Comparison of ENCODE assay signal across 13 cellular contexts in genomic region chr11:91299980-91300379, GRCh38.
DNase-seq lines count a peak whose midpoint lies in the region; ATAC-seq and TF ChIP-seq lines count a peak whose summit lies in the region.
"Had no signal": no experiment of that assay in that cellular context is flagged by ENCODE, and none has a peak within 500 bp of the region (broad histone marks: within the 10 kb centered on the region; RNA-seq: fewer than 3 reads in every experiment).

No MANE protein-coding gene starts in this region.

- peak; percentile 69 for ATAC-seq in GM19463 (IDR thresholded peaks at IDR 0.05; ENCODE audit: unreplicated experiment)
- peak; percentile 59 for ATAC-seq in HG03457 (IDR thresholded peaks at IDR 0.05; ENCODE audit: unreplicated experiment)
- ATAC-seq: A549; left colon; stimulated activated memory B cell treated with anti-CD40 and anti-IgM and Interleukin-4, amounts not matched to agents 10 μg/mL and 1 μg/mL and 100 μg/mL, for 72 hours had no signal

- CTCF ChIA-PET in A673 (lab: Charles Lee) = no interaction called here

- H3K4me3 ChIP-seq in brain microvascular endothelial cell (ENCODE audit: low read depth, low read length) = no peak overlapping the region
- no peak overlapping the region for H3K4me3 ChIP-seq in A673 (ENCODE audit: low read depth, low read length, poor library complexity, severe bottlenecking)
- H3K4me3 ChIP-seq: A549 had no signal

- POLR2A ChIA-PET in A673 (lab: Charles Lee; ENCODE audit: low non-redundant PET) = no interaction called here

- H3K27ac Mint-ChIP-seq in type B pancreatic cell = no peak overlapping the region
- H3K27ac Mint-ChIP-seq: stimulated activated memory B cell treated with anti-CD40 and anti-IgM and Interleukin-4, amounts not matched to agents 10 μg/mL and 1 μg/mL and 100 μg/mL, for 72 hours had no signal

- in situ Hi-C loops in brain microvascular endothelial cell (cut with HindIII; ENCODE audit: low pct_ligation_motif_present, low sequenced_read_pairs) = no loop called here

- H3K9me3 Mint-ChIP-seq in type B pancreatic cell = peaks cover 5% of the 10 kb centered on the region

- DNase-seq in A172 (ENCODE audit: low spot score) = peak; percentile 48
- DNase-seq in brain microvascular endothelial cell = peak; percentile 54
- no peak for DNase-seq in stimulated activated CD4-positive, alpha-beta T cell treated with anti-CD3 and anti-CD28 coated beads, Interleukin-4, amount 100 ng/mL, for 1 hour
- DNase-seq in A673 (ENCODE audit: low spot score) = no peak
- no peak for DNase-seq in UCSD-AML1 (lab: John Stamatoyannopoulos, UW; ENCODE audit: unreplicated experiment)
- no peak for DNase-seq in type B pancreatic cell (ENCODE audit: extremely low spot score, unreplicated experiment)
- DNase-seq: activated T-cell treated with anti-CD3 and anti-CD28 coated beads, Interleukin-2, amount 50 U/mL, for 1 hour; left colon; Right ventricle myocardium superior had no signal

- H3K27me3 Mint-ChIP-seq in type B pancreatic cell = no peaks in the 10 kb centered on the region
- H3K27me3 Mint-ChIP-seq: stimulated activated memory B cell treated with anti-CD40 and anti-IgM and Interleukin-4, amounts not matched to agents 10 μg/mL and 1 μg/mL and 100 μg/mL, for 72 hours had no signal

- H3K36me3 ChIP-seq in brain microvascular endothelial cell (replicated peaks) = no peaks in the 10 kb centered on the region
- no peaks in the 10 kb centered on the region for H3K36me3 ChIP-seq in A673 (ENCODE audit: insufficient read depth, low read length, poor library complexity, severe bottlenecking)

- H3K4me1 ChIP-seq in A673 (ENCODE audit: insufficient read depth, low read length, poor library complexity, severe bottlenecking) = no peaks in the 10 kb centered on the region

- no TSS peak for BruUV-seq in A673 (replicated peaks; lab: Mats Ljungman, UMichigan)

- TF ChIP-seq CTCF in brain microvascular endothelial cell (IDR thresholded peaks at IDR 0.05; ENCODE audit: low read depth, low read length, missing control alignments) (no peak), A673 (conservative IDR thresholded peaks at IDR 0.05; ENCODE audit: low read depth, low read length) (no peak), type B pancreatic cell (conservative IDR thresholded peaks at IDR 0.05) (no peak)

- H3K27me3 ChIP-seq in brain microvascular endothelial cell (replicated peaks) (no peaks in the 10 kb centered on the region), A673 (replicated peaks; ENCODE audit: insufficient read depth, low read depth, low read length, poor library complexity) (no peaks in the 10 kb centered on the region)

- H3K9me3 ChIP-seq in A673 (ENCODE audit: low read depth, low read length, poor library complexity, severe bottlenecking) = no peaks in the 10 kb centered on the region
- H3K9me3 ChIP-seq: A549 had no signal

- no peak overlapping the region for H3K27ac ChIP-seq in brain microvascular endothelial cell
- no peak overlapping the region for H3K27ac ChIP-seq in A673 (ENCODE audit: low read depth, low read length, poor library complexity, severe bottlenecking)
- H3K27ac ChIP-seq: A549 had no signal

- H3K4me3 Mint-ChIP-seq in type B pancreatic cell = no peak overlapping the region
- H3K4me3 Mint-ChIP-seq: stimulated activated memory B cell treated with anti-CD40 and anti-IgM and Interleukin-4, amounts not matched to agents 10 μg/mL and 1 μg/mL and 100 μg/mL, for 72 hours had no signal

- no peaks in the 10 kb centered on the region for H3K4me1 Mint-ChIP-seq in type B pancreatic cell (ENCODE audit: unreplicated experiment)
- H3K4me1 Mint-ChIP-seq: stimulated activated memory B cell treated with anti-CD40 and anti-IgM and Interleukin-4, amounts not matched to agents 10 μg/mL and 1 μg/mL and 100 μg/mL, for 72 hours had no signal

- intact Hi-C loops in A673 (cut with micrococcal nuclease; ENCODE audit: unreplicated experiment) = no loop called here

- H3K36me3 Mint-ChIP-seq in type B pancreatic cell = no peaks in the 10 kb centered on the region
- H3K36me3 Mint-ChIP-seq: stimulated activated memory B cell treated with anti-CD40 and anti-IgM and Interleukin-4, amounts not matched to agents 10 μg/mL and 1 μg/mL and 100 μg/mL, for 72 hours had no signal

Comparison
In these comparisons a context has a peak if more than half of its experiments do, and no peak if none do; other contexts are left out.
1. DNase-seq: peak in A172 (single experiment) and brain microvascular endothelial cell (single experiment); none in stimulated activated CD4-positive, alpha-beta T cell treated with anti-CD3 and anti-CD28 coated beads, Interleukin-4, amount 100 ng/mL, for 1 hour (single experiment), A673 (single experiment), UCSD-AML1 (single experiment) and type B pancreatic cell (single experiment).